In genomic region chr18:26455639-26456038, GRCh38 we compare ENCODE assay signal across 20 cellular contexts.
DNase-seq lines count a peak whose midpoint lies in the region; ATAC-seq, FAIRE-seq and TF ChIP-seq lines count a peak whose summit lies in the region.
"Had no signal": no experiment of that assay in that cellular context is flagged by ENCODE, and none has a peak within 500 bp of the region (broad histone marks: within the 10 kb centered on the region; RNA-seq: fewer than 3 reads in every experiment).

No MANE protein-coding gene starts in this region.

- no peak overlapping the region for H2BK5ac ChIP-seq in H1 (ENCODE audit: low read depth, low read length)

- H4K5ac ChIP-seq in H1 (ENCODE audit: insufficient read length, low read depth, low read length) = no peak overlapping the region

- no peak overlapping the region for H3K56ac ChIP-seq in H1 (replicated peaks; ENCODE audit: insufficient read length, low read depth, low read length)

- TF ChIP-seq RAD21 in A549 (conservative IDR thresholded peaks at IDR 0.05 in 1 of 2, IDR thresholded peaks at IDR 0.05 in 1 of 2) (no peak), H1 (IDR thresholded peaks at IDR 0.05 in 1 of 2, conservative IDR thresholded peaks at IDR 0.05 in 1 of 2; ENCODE audit: low read depth in 2 of 2, low read length in 2 of 2) (no peak)

- H3K36me3 ChIP-seq in RWPE2 (ENCODE audit: low read depth) (peaks cover 53% of the 10 kb centered on the region), H1 (ENCODE audit: control insufficient read depth in 2 of 4, insufficient read depth in 4 of 4, low read length in 3 of 4) (peaks cover 0 to 3% (median 0%) of the 10 kb centered on the region in 4 experiments; a peak in 2 of 8 replicates), upper lobe of right lung (no peaks in the 10 kb centered on the region)

- H3K27me3 ChIP-seq in RWPE2 (ENCODE audit: insufficient read depth, poor library complexity, severe bottlenecking) (no peaks in the 10 kb centered on the region), H1 (replicated peaks in 1 of 4; ENCODE audit: control insufficient read depth in 3 of 4, extremely low read depth in 1 of 4, insufficient read depth in 3 of 4, low read length in 3 of 4) (peaks cover 0 to 7% (median 5%) of the 10 kb centered on the region in 4 experiments; a peak in 3 of 7 replicates), upper lobe of right lung (no peaks in the 10 kb centered on the region)
- H3K27me3 ChIP-seq: BLaER1 treated with 17β-estradiol and CSF1 and Interleukin-3, amounts not matched to agents 10 nM and 100 nM had no signal

- WGBS in A549 (ENCODE audit: missing lambda C conversion rate) = 96% methylated on average over 15 of the region's 15 CpGs
- WGBS in H1 (ENCODE audit: extremely low coverage in 1 of 2, insufficient coverage in 1 of 2, insufficient read length in 1 of 2, insufficient replicate concordance in 2 of 2, low coverage in 1 of 2, low lambda C conversion rate in 2 of 2, missing lambda C conversion rate in 1 of 2), 2 experiments = 95% methylated on average over 12 of the region's 15 CpGs; no CpG with 5 or more reads in 1 of the 2 experiments

- H3K23ac ChIP-seq in H1 (ENCODE audit: insufficient read length) = no peak overlapping the region

- H2AK5ac ChIP-seq in H1 (ENCODE audit: low read depth, low read length) = no peak overlapping the region

- POLR2A ChIA-PET in A549 (lab: Yijun Ruan, JAX) (interaction anchor here (0.6 kb wide), 1 partner anchor 200 kb away, joined by 3 read pairs; no protein-coding TSS in a partner anchor), H1 (lab: Charles Lee; ENCODE audit: partially characterized antibody) (no interaction called here)

- H2AFZ ChIP-seq in H1 (ENCODE audit: low read length) = no peak overlapping the region

- TF ChIP-seq EP300 in A549 (IDR thresholded peaks at IDR 0.05) = no peak
- TF ChIP-seq EP300 in H1 (IDR thresholded peaks at IDR 0.05; ENCODE audit: borderline replicate concordance in 1 of 2, low read depth in 2 of 2, low read length in 2 of 2) = no peak

- H3K23me2 ChIP-seq in H1 (ENCODE audit: low read depth, low read length) = no peaks in the 10 kb centered on the region

- FAIRE-seq in A549 (lab: Jason Lieb, UNC) = no peak
- no peak for FAIRE-seq in H1 (lab: Jason Lieb, UNC)
- FAIRE-seq: A204.1, D721Med, G401.6, GM12891 had no signal

- H4K20me1 ChIP-seq in H1 (replicated peaks in 1 of 2; ENCODE audit: control insufficient read depth in 1 of 2, insufficient read depth in 2 of 2, low read length in 2 of 2) = no peaks in the 10 kb centered on the region
- H4K20me1 ChIP-seq: BLaER1 treated with 17β-estradiol and CSF1 and Interleukin-3, amounts not matched to agents 10 nM and 100 nM had no signal

- H3K4me1 ChIP-seq in A549 = peaks cover 62% of the 10 kb centered on the region
- peaks cover 41% of the 10 kb centered on the region for H3K4me1 ChIP-seq in RWPE2 (ENCODE audit: insufficient read depth, poor library complexity, severe bottlenecking)
- peaks cover 3 to 7% (median 6%) of the 10 kb centered on the region in 4 experiments; a peak in 6 of 7 replicates for H3K4me1 ChIP-seq in H1 (replicated peaks in 1 of 4; ENCODE audit: control insufficient read depth in 3 of 4, insufficient read depth in 4 of 4, low read length in 3 of 4)
- H3K4me1 ChIP-seq in upper lobe of right lung = no peaks in the 10 kb centered on the region
- H3K4me1 ChIP-seq: Caco-2 had no signal

- no peak overlapping the region for H3K18ac ChIP-seq in H1 (ENCODE audit: extremely low read depth, low read length)

- no peak for TF ChIP-seq POLR2A in A549 (IDR thresholded peaks at IDR 0.05; ENCODE audit: low read length)
- TF ChIP-seq POLR2A in H1 (IDR thresholded peaks at IDR 0.05; ENCODE audit: control extremely low read depth in 1 of 2, low read depth in 2 of 2, low read length in 2 of 2) = no peak

- no peaks in the 10 kb centered on the region for H3K79me1 ChIP-seq in H1 (ENCODE audit: low read depth, low read length)

- H3K4me2 ChIP-seq in A549 (peak overlapping the region; percentile 59; the same call in 1 of the 3 replicates), H1 (ENCODE audit: insufficient read depth in 1 of 2, low read depth in 2 of 2, low read length in 2 of 2) (no peak overlapping the region)
- H3K4me2 ChIP-seq: BLaER1 treated with 17β-estradiol and CSF1 and Interleukin-3, amounts not matched to agents 10 nM and 100 nM had no signal

- H4K91ac ChIP-seq in H1 (replicated peaks; ENCODE audit: insufficient read length, low read length) = no peak overlapping the region

- H2BK12ac ChIP-seq in H1 (ENCODE audit: low read depth, low read length) = no peak overlapping the region

- H3K9me3 ChIP-seq in A549 (no peaks in the 10 kb centered on the region), RWPE2 (ENCODE audit: severe bottlenecking) (no peaks in the 10 kb centered on the region), H1 (ENCODE audit: insufficient read depth in 2 of 2, low read depth in 1 of 2, low read length in 1 of 2) (no peaks in the 10 kb centered on the region), upper lobe of right lung (no peaks in the 10 kb centered on the region)
- H3K9me3 ChIP-seq: BLaER1 treated with 17β-estradiol and CSF1 and Interleukin-3, amounts not matched to agents 10 nM and 100 nM; Caco-2 had no signal

- no peak overlapping the region for H2BK120ac ChIP-seq in H1 (replicated peaks; ENCODE audit: low read depth, low read length)

- H3K4ac ChIP-seq in H1 (replicated peaks; ENCODE audit: insufficient read length, low read depth, low read length) = no peak overlapping the region

- CTCF ChIA-PET in A549 (lab: Yijun Ruan, JAX) = interaction anchor here (1.0 to 1.2 kb wide), 3 partner anchors 12 to 48 kb away, joined by 3 to 4 read pairs (median 3); no protein-coding TSS in a partner anchor
- CTCF ChIA-PET in H1 (lab: Charles Lee; ENCODE audit: partially characterized antibody) = interaction anchor here (0.7 to 2.2 kb wide), 7 partner anchors 11 to 166 kb away, joined by 3 to 13 read pairs (median 6); no protein-coding TSS in a partner anchor

- H3K14ac ChIP-seq in H1 (ENCODE audit: insufficient read length) = no peak overlapping the region

- 0 out of 2 replicates have a peak overlapping the region, but pooled peaks have one; percentile 16 for H2BK20ac ChIP-seq in H1 (ENCODE audit: low read length)

- H3K79me2 ChIP-seq in H1 (ENCODE audit: control insufficient read depth in 1 of 2, insufficient read depth in 2 of 2, low read length in 2 of 2) = no peaks in the 10 kb centered on the region

- no peak overlapping the region for H3K9ac ChIP-seq in H1 (replicated peaks in 1 of 4; ENCODE audit: extremely low read depth in 1 of 4, low read depth in 3 of 4, low read length in 3 of 4)
- H3K9ac ChIP-seq: BLaER1 treated with 17β-estradiol and CSF1 and Interleukin-3, amounts not matched to agents 10 nM and 100 nM had no signal

- DNase-seq in A549 (ENCODE audit: low read depth in 1 of 2, low spot score in 1 of 2) (no peak), RWPE2 (ENCODE audit: low spot score) (no peak), H1 (ENCODE audit: low read depth in 1 of 2, low spot score in 2 of 2) (no peak), upper lobe of right lung (no peak)
- DNase-seq: 8988T; AML-193; Caco-2; Calu3; CD4-positive, alpha-beta T cell; CD8-positive, alpha-beta T cell; DMS79 treated with DMSO at 0.1 percent for 48 hours; GF-D8 had no signal

- no peak overlapping the region for H4K8ac ChIP-seq in H1 (ENCODE audit: extremely low read depth, insufficient read depth, low read length)

- ATAC-seq in A549 (no peak), RWPE2 (ENCODE audit: low read depth) (no peak), upper lobe of right lung (no peak), HG02588 (IDR thresholded peaks at IDR 0.05; ENCODE audit: unreplicated experiment) (no peak), GM19395 (IDR thresholded peaks at IDR 0.05; ENCODE audit: unreplicated experiment) (no peak)
- ATAC-seq: CD8-positive, alpha-beta T cell had no signal

- no peak overlapping the region for H2BK15ac ChIP-seq in H1 (ENCODE audit: low read length)

- TF ChIP-seq CTCF in A549 (IDR thresholded peaks at IDR 0.05) = no peak
- TF ChIP-seq CTCF in RWPE2 (IDR thresholded peaks at IDR 0.05; ENCODE audit: poor library complexity, severe bottlenecking) = no peak
- TF ChIP-seq CTCF in H1 (IDR thresholded peaks at IDR 0.05; ENCODE audit: control extremely low read depth in 1 of 3, insufficient read depth in 1 of 3, low read depth in 1 of 3, low read length in 3 of 3) = no peak
- TF ChIP-seq CTCF in upper lobe of right lung (IDR thresholded peaks at IDR 0.05) = no peak

- peak overlapping the region; percentile 79 to 82; a peak in 5 of 6 replicates for H3K27ac ChIP-seq in A549
- H3K27ac ChIP-seq in RWPE2 (ENCODE audit: poor library complexity, severe bottlenecking) = peak overlapping the region; percentile 85
- no peak overlapping the region for H3K27ac ChIP-seq in H1 (ENCODE audit: low read depth, low read length)
- no peak overlapping the region for H3K27ac ChIP-seq in upper lobe of right lung
- H3K27ac ChIP-seq: BLaER1 treated with 17β-estradiol and CSF1 and Interleukin-3, amounts not matched to agents 10 nM and 100 nM; C4-2B had no signal

- H3K4me3 ChIP-seq in A549 (no peak overlapping the region), RWPE2 (ENCODE audit: severe bottlenecking) (no peak overlapping the region), H1 (ENCODE audit: extremely low read depth in 1 of 4, insufficient read depth in 2 of 4, low read depth in 3 of 4, low read length in 4 of 4) (no peak overlapping the region), upper lobe of right lung (no peak overlapping the region)
- H3K4me3 ChIP-seq: BLaER1 treated with 17β-estradiol and CSF1 and Interleukin-3, amounts not matched to agents 10 nM and 100 nM had no signal

- intact Hi-C loops in upper lobe of right lung (cut with DNase I) = no loop called here

TF ChIP-seq in A549, 52 proteins besides CTCF, POLR2A, EP300 and RAD21 (continues in another document):
- TF ChIP-seq, protein P1, sequence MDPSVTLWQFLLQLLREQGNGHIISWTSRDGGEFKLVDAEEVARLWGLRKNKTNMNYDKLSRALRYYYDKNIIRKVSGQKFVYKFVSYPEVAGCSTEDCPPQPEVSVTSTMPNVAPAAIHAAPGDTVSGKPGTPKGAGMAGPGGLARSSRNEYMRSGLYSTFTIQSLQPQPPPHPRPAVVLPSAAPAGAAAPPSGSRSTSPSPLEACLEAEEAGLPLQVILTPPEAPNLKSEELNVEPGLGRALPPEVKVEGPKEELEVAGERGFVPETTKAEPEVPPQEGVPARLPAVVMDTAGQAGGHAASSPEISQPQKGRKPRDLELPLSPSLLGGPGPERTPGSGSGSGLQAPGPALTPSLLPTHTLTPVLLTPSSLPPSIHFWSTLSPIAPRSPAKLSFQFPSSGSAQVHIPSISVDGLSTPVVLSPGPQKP (IDR thresholded peaks at IDR 0.05; ENCODE audit: low read depth, low read length) = no peak

TF ChIP-seq in H1, 55 proteins besides CTCF, POLR2A, EP300 and RAD21 (continues in another document):
- TF ChIP-seq SIX5 (IDR thresholded peaks at IDR 0.05; ENCODE audit: low read depth, low read length) (no peak), GABPA (IDR thresholded peaks at IDR 0.05; ENCODE audit: borderline replicate concordance, insufficient read depth, low read length) (no peak), KDM4A (IDR thresholded peaks at IDR 0.05; ENCODE audit: low read depth, low read length, severe bottlenecking) (no peak)
- TF ChIP-seq, protein P2, sequence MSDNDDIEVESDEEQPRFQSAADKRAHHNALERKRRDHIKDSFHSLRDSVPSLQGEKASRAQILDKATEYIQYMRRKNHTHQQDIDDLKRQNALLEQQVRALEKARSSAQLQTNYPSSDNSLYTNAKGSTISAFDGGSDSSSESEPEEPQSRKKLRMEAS (IDR thresholded peaks at IDR 0.05) = no peak

Comparison
In these comparisons a context has a peak if more than half of its experiments do, and no peak if none do; other contexts are left out.
1. H3K27ac ChIP-seq: peak in A549 (2 of 2) and RWPE2 (single experiment); none in H1 (single experiment) and upper lobe of right lung (single experiment).